In genomic region chr4:185840953-185841352, GRCh38 we compare ENCODE assay signal across 13 cellular contexts. TPM values are rescaled to one million over a fixed set of nuclear protein-coding genes. Genes with fewer than 3 reads are reported as not detected.
DNase-seq lines count a peak whose midpoint lies in the region; ATAC-seq and TF ChIP-seq lines count a peak whose summit lies in the region.
"Had no signal": no experiment of that assay in that cellular context is flagged by ENCODE, and none has a peak within 500 bp of the region (broad histone marks: within the 10 kb centered on the region; RNA-seq: fewer than 3 reads in every experiment).

No MANE protein-coding gene starts in this region.

- no peak overlapping the region for H2BK120ac ChIP-seq in H9 (ENCODE audit: low read depth, low read length, poor library complexity, severe bottlenecking)

- no peak for ATAC-seq in Panc1

- H3K27me3 ChIP-seq in H9 (ENCODE audit: insufficient read depth, low read length) (no peaks in the 10 kb centered on the region), Panc1 (ENCODE audit: control insufficient read depth, insufficient read depth, low read length) (no peaks in the 10 kb centered on the region), hepatocyte (no peaks in the 10 kb centered on the region), rectal smooth muscle tissue (ENCODE audit: control insufficient read depth, insufficient read depth, low read length) (no peaks in the 10 kb centered on the region), colonic mucosa (no peaks in the 10 kb centered on the region)
- H3K27me3 ChIP-seq: BLaER1 treated with 17β-estradiol and CSF1 and Interleukin-3, amounts not matched to agents 10 nM and 100 nM had no signal

- H3K4me1 Mint-ChIP-seq in H9 = peaks cover 14 to 25% of the 10 kb centered on the region in 2 experiments

- no peaks in the 10 kb centered on the region for H4K20me1 ChIP-seq in H9 (ENCODE audit: control insufficient read depth, insufficient read depth, insufficient read length)
- H4K20me1 ChIP-seq in hepatocyte (ENCODE audit: insufficient read depth, poor library complexity, severe bottlenecking) = no peaks in the 10 kb centered on the region
- H4K20me1 ChIP-seq: BLaER1 treated with 17β-estradiol and CSF1 and Interleukin-3, amounts not matched to agents 10 nM and 100 nM had no signal

- H3K4me2 ChIP-seq in H9 (ENCODE audit: insufficient read depth, insufficient read length, low read length) (no peak overlapping the region), hepatocyte (no peak overlapping the region)
- H3K4me2 ChIP-seq: BLaER1 treated with 17β-estradiol and CSF1 and Interleukin-3, amounts not matched to agents 10 nM and 100 nM had no signal

- peaks cover 16 to 18% of the 10 kb centered on the region in 2 experiments for H3K9me3 Mint-ChIP-seq in H9

- H2BK15ac ChIP-seq in H9 (ENCODE audit: low read depth, low read length) = no peak overlapping the region

- H3K9me2 ChIP-seq in hepatocyte (replicated peaks; ENCODE audit: insufficient read depth) = no peaks in the 10 kb centered on the region

- H3K23me2 ChIP-seq in H9 (ENCODE audit: insufficient read length, low read depth, low read length, poor library complexity, severe bottlenecking) = no peaks in the 10 kb centered on the region

- no peak overlapping the region for H4K8ac ChIP-seq in H9 (replicated peaks; ENCODE audit: insufficient read length, low read depth, low read length)

- peaks cover 9 to 24% (median 21%) of the 10 kb centered on the region in 3 experiments for H3K36me3 Mint-ChIP-seq in H9 (ENCODE audit: insufficient read depth in 1 of 3, low read depth in 3 of 3)

- no peak overlapping the region for H4K91ac ChIP-seq in H9 (ENCODE audit: insufficient read length, low read depth, low read length)

- H3K18ac ChIP-seq in H9 (ENCODE audit: insufficient read length, low read depth, low read length) = no peak overlapping the region

- H3K4me3 Mint-ChIP-seq in H9 = no peak overlapping the region

- intact Hi-C loops in Panc1 (cut with micrococcal nuclease; ENCODE audit: unreplicated experiment) = no loop called here
- intact Hi-C loops in colonic mucosa (cut with DNase I) = no loop called here

- no peak overlapping the region for H2AK5ac ChIP-seq in H9 (ENCODE audit: insufficient read length, low read length)

- H3K9me3 ChIP-seq in H9 (ENCODE audit: control insufficient read depth, low read depth, low read length) = peaks cover 4% of the 10 kb centered on the region
- H3K9me3 ChIP-seq in Panc1 (ENCODE audit: control insufficient read depth, insufficient read depth, low read depth, low read length) = no peaks in the 10 kb centered on the region
- no peaks in the 10 kb centered on the region for H3K9me3 ChIP-seq in hepatocyte (ENCODE audit: low read depth)
- no peaks in the 10 kb centered on the region for H3K9me3 ChIP-seq in colonic mucosa

- TF ChIP-seq CTCF in H9 (conservative IDR thresholded peaks at IDR 0.05) (no peak), Panc1 (IDR thresholded peaks at IDR 0.05) (no peak), hepatocyte (IDR thresholded peaks at IDR 0.05; ENCODE audit: poor library complexity) (no peak), colonic mucosa (IDR thresholded peaks at IDR 0.05) (no peak)

- H3K79me2 ChIP-seq in H9 (ENCODE audit: insufficient read depth, low read length) (no peaks in the 10 kb centered on the region), hepatocyte (no peaks in the 10 kb centered on the region)

- no peak overlapping the region for H3K23ac ChIP-seq in H9 (ENCODE audit: insufficient read length, low read depth, low read length)

- CTCF ChIA-PET in Panc1 (lab: Charles Lee) = no interaction called here

- no peak overlapping the region for H3K9ac ChIP-seq in H9 (ENCODE audit: extremely low read depth, insufficient read length, low read length)
- no peak overlapping the region for H3K9ac ChIP-seq in rectal smooth muscle tissue (ENCODE audit: low read length)
- no peak overlapping the region for H3K9ac ChIP-seq in colonic mucosa (ENCODE audit: low read depth in 2 of 2, low read length in 2 of 2)
- H3K9ac ChIP-seq: BLaER1 treated with 17β-estradiol and CSF1 and Interleukin-3, amounts not matched to agents 10 nM and 100 nM had no signal

- no peak overlapping the region for H3K56ac ChIP-seq in H9 (ENCODE audit: insufficient read length, low read depth, low read length)

- peak overlapping the region; percentile 89 for H2BK12ac ChIP-seq in H9 (ENCODE audit: insufficient read length, low read depth, low read length)

- DNase-seq in H9 (no peak), Panc1 (ENCODE audit: low read depth, low spot score) (no peak), hepatocyte (ENCODE audit: low spot score) (no peak), SK-N-DZ (ENCODE audit: low spot score) (no peak), colonic mucosa (no peak), NCI-H748 (lab: John Stamatoyannopoulos, UW; ENCODE audit: unreplicated experiment) (no peak)
- DNase-seq: DMS 273 treated with DMSO at 0.1 percent for 48 hours, NCI-H1092, NCI-H1694, NCI-H69 had no signal

- no CpG with 5 or more reads among the region's 6 CpGs for WGBS in H9 (ENCODE audit: extremely low coverage, insufficient read length, low lambda C conversion rate)
- WGBS in hepatocyte (ENCODE audit: low lambda C conversion rate, missing lambda C conversion rate) = 94% methylated on average over 6 of the region's 6 CpGs

- no peak overlapping the region for H3K27ac Mint-ChIP-seq in H9

- H2AFZ ChIP-seq in H9 (ENCODE audit: low read length) = no peak overlapping the region
- H2AFZ ChIP-seq in hepatocyte = no peak overlapping the region

- H3K4ac ChIP-seq in H9 (ENCODE audit: low read depth, low read length) = no peak overlapping the region

- H3K36me3 ChIP-seq in Panc1 (ENCODE audit: control insufficient read depth, insufficient read depth, low read length) (no peaks in the 10 kb centered on the region), hepatocyte (replicated peaks; ENCODE audit: insufficient read depth, low read depth) (no peaks in the 10 kb centered on the region), rectal smooth muscle tissue (ENCODE audit: control insufficient read depth, insufficient read depth, low read length) (no peaks in the 10 kb centered on the region), colonic mucosa (no peaks in the 10 kb centered on the region)
- H3K36me3 ChIP-seq: BLaER1 treated with 17β-estradiol and CSF1 and Interleukin-3, amounts not matched to agents 10 nM and 100 nM had no signal

- peak overlapping the region; percentile 5 for H2BK5ac ChIP-seq in H9 (ENCODE audit: insufficient read length, low read length)

- BruUV-seq in Panc1 (replicated peaks; lab: Mats Ljungman, UMichigan) = no TSS peak

- H3K4me1 ChIP-seq in H9 (ENCODE audit: insufficient read depth, low read length) (peaks cover 25% of the 10 kb centered on the region; the same call in 1 of the 2 replicates), Panc1 (ENCODE audit: control insufficient read depth, insufficient read depth, low read length) (peaks cover 27% of the 10 kb centered on the region), hepatocyte (ENCODE audit: insufficient read depth) (peaks cover 50% of the 10 kb centered on the region), rectal smooth muscle tissue (ENCODE audit: control insufficient read depth, insufficient read depth, low read length) (peaks cover 40% of the 10 kb centered on the region), colonic mucosa (no peaks in the 10 kb centered on the region)

- POLR2A ChIA-PET in Panc1 (lab: Charles Lee) = no interaction called here

- H3T11ph ChIP-seq in H9 (ENCODE audit: low read length) = no peak overlapping the region

- no peak overlapping the region for H3K4me3 ChIP-seq in Panc1 (ENCODE audit: low read depth in 2 of 2, low read length in 2 of 2)
- H3K4me3 ChIP-seq in hepatocyte = no peak overlapping the region
- no peak overlapping the region for H3K4me3 ChIP-seq in rectal smooth muscle tissue (ENCODE audit: low read length)
- H3K4me3 ChIP-seq in colonic mucosa = no peak overlapping the region
- H3K4me3 ChIP-seq: BLaER1 treated with 17β-estradiol and CSF1 and Interleukin-3, amounts not matched to agents 10 nM and 100 nM; SK-N-MC had no signal

- no peaks in the 10 kb centered on the region for H3K79me1 ChIP-seq in H9 (ENCODE audit: insufficient read depth, low read depth, low read length, poor library complexity, severe bottlenecking)

- H3K14ac ChIP-seq in H9 (ENCODE audit: insufficient read depth, low read length) = no peak overlapping the region

- H2BK20ac ChIP-seq in H9 (ENCODE audit: low read depth, low read length, poor library complexity, severe bottlenecking) = no peak overlapping the region

- in situ Hi-C loops in Panc1 (cut with HindIII; ENCODE audit: low pct_unique_long_range_greater_than_20kb, low sequenced_read_pairs) = no loop called here

- no peak overlapping the region for H4K5ac ChIP-seq in H9 (ENCODE audit: insufficient read length, low read depth, low read length)

- H3K27ac ChIP-seq in H9 (ENCODE audit: insufficient read length, low read depth, low read length) = peak overlapping the region; percentile 100
- H3K27ac ChIP-seq in Panc1 (ENCODE audit: low read length) = peak overlapping the region; percentile 86
- H3K27ac ChIP-seq in hepatocyte = peak overlapping the region; percentile 86
- peak overlapping the region; percentile 95 for H3K27ac ChIP-seq in rectal smooth muscle tissue (ENCODE audit: low read depth, low read length)
- no peak overlapping the region for H3K27ac ChIP-seq in colonic mucosa
- H3K27ac ChIP-seq: BLaER1 treated with 17β-estradiol and CSF1 and Interleukin-3, amounts not matched to agents 10 nM and 100 nM; SK-N-MC had no signal

- H3K27me3 Mint-ChIP-seq in H9 (ENCODE audit: low read depth) = no peaks in the 10 kb centered on the region

RNA-seq across cellular contexts. Expression of gene SORBS2, which starts 29.0 kb away (rescaled TPM):
- total RNA-seq in H9 (2021) = 8.8 and 9.7 TPM in 2 replicates
- total RNA-seq in Panc1 (2021; ENCODE audit: unreplicated experiment) = 8.4 TPM
- 7.4 TPM for polyA plus RNA-seq in Panc1 (2012; ENCODE audit: insufficient read length)
- total RNA-seq in hepatocyte = 52.1 and 56.5 TPM in 2 replicates
- 43.4 and 60.0 TPM in 2 replicates for polyA plus RNA-seq in hepatocyte
- not detected in 2 replicates for polyA plus RNA-seq in SK-N-DZ (2014; cell fraction: cytosol; rRNA removed)
- not detected in 2 replicates for polyA plus RNA-seq in SK-N-DZ (2014; cell fraction: nucleus; rRNA removed)
- total RNA-seq in colonic mucosa = 10 to 100 TPM; 28.0 to 77.4 TPM
